1 cellular context compared by ENCODE assay signal in genomic region chr20:23606652-23607049, GRCh38.
TF ChIP-seq lines count a peak whose summit lies in the region.

No MANE protein-coding gene starts in this region.

TF ChIP-seq in HepG2, 621 proteins besides CTCF, POLR2A, EP300 and RAD21 (continued from another document and continues in another):
- TF ChIP-seq ZNF280B (CRISPR knock-in tag; IDR thresholded peaks at IDR 0.05; ENCODE audit: borderline replicate concordance) (no peak), SETDB1 (CRISPR knock-in tag; IDR thresholded peaks at IDR 0.05; ENCODE audit: borderline replicate concordance) (no peak), ZUFSP (CRISPR knock-in tag; IDR thresholded peaks at IDR 0.05; ENCODE audit: borderline replicate concordance) (no peak), SMARCC2 (IDR thresholded peaks at IDR 0.05) (no peak), ZBTB7B (CRISPR knock-in tag; IDR thresholded peaks at IDR 0.05) (no peak), ZNF121 (CRISPR knock-in tag; IDR thresholded peaks at IDR 0.05) (no peak), MXD4 (CRISPR knock-in tag; IDR thresholded peaks at IDR 0.05) (no peak), KMT2A (CRISPR knock-in tag; IDR thresholded peaks at IDR 0.05) (no peak), POLR2G (IDR thresholded peaks at IDR 0.05; ENCODE audit: low read depth, low read length) (no peak), NCOA5 (CRISPR knock-in tag; IDR thresholded peaks at IDR 0.05) (no peak), ZNF18 (CRISPR knock-in tag; IDR thresholded peaks at IDR 0.05; ENCODE audit: insufficient replicate concordance) (no peak), ZNF691 (CRISPR knock-in tag; IDR thresholded peaks at IDR 0.05; ENCODE audit: borderline replicate concordance, low read depth) (0 out of 2 replicates have a peak, but pooled peaks have one; percentile 62), ZNF33B (CRISPR knock-in tag; IDR thresholded peaks at IDR 0.05) (no peak), ZNF407 (CRISPR knock-in tag; IDR thresholded peaks at IDR 0.05; ENCODE audit: not compliant biosample characterization) (no peak), ATAD3A (CRISPR knock-in tag; IDR thresholded peaks at IDR 0.05) (no peak), SMAD3 (CRISPR knock-in tag; IDR thresholded peaks at IDR 0.05) (no peak), RARG (CRISPR knock-in tag; IDR thresholded peaks at IDR 0.05; ENCODE audit: low read depth) (no peak), ZNF225 (CRISPR knock-in tag; IDR thresholded peaks at IDR 0.05) (0 out of 2 replicates have a peak, but pooled peaks have one; percentile 59), PATZ1 (CRISPR knock-in tag; IDR thresholded peaks at IDR 0.05) (peak; percentile 43; the same call in 1 of the 2 replicates), ZNF772 (CRISPR knock-in tag; IDR thresholded peaks at IDR 0.05) (0 out of 2 replicates have a peak, but pooled peaks have one; percentile 17), DNMT3B (CRISPR knock-in tag; conservative IDR thresholded peaks at IDR 0.05) (no peak), ISX (CRISPR knock-in tag; conservative IDR thresholded peaks at IDR 0.05) (no peak), RORA (CRISPR knock-in tag; IDR thresholded peaks at IDR 0.05) (no peak), ZNF605 (CRISPR knock-in tag; IDR thresholded peaks at IDR 0.05) (0 out of 2 replicates have a peak, but pooled peaks have one; percentile 16), MIXL1 (CRISPR knock-in tag; IDR thresholded peaks at IDR 0.05) (peak; percentile 69; the same call in 1 of the 2 replicates), MNT (IDR thresholded peaks at IDR 0.05) (no peak), KDM4B (CRISPR knock-in tag; IDR thresholded peaks at IDR 0.05) (no peak), ZSCAN9 (CRISPR knock-in tag; IDR thresholded peaks at IDR 0.05; ENCODE audit: borderline replicate concordance) (no peak), GLMP (CRISPR knock-in tag; IDR thresholded peaks at IDR 0.05; ENCODE audit: borderline replicate concordance) (no peak), HMGXB3 (CRISPR knock-in tag; IDR thresholded peaks at IDR 0.05; ENCODE audit: borderline replicate concordance) (no peak)
